Comparison of ENCODE assay signal across 17 cellular contexts in the genomic region with DNA sequence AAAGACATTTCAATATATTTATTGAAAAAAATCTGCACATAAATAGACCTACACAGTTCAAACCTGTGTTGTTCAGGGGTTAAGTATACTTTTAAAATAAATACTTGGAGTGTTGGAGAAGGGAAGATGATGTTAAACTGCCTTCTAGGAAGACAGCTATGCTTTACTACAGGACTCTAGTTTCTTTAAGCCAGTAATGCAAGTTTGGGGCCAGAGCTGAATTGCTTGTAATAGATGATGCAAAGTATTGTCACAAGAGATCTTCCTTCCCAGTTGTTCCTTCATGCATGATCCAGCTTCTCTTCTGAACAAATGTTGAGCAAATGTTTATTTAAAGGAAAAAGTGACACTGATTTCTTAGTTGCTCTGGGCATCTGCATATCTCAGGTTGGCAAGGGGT.
"Had no signal": no experiment of that assay in that cellular context is flagged by ENCODE, and none has a peak within 500 bp of the region (broad histone marks: within the 10 kb centered on the region; RNA-seq: fewer than 3 reads in every experiment).

No MANE protein-coding gene starts in this region.

- ATAC-seq: stimulated activated effector memory CD8-positive, alpha-beta T cell treated with anti-CD3 and anti-CD28 coated beads, Interleukin-12 subunit alpha, Interleukin-12 subunit beta, amount 100 ng/mL, for 72 hours; stimulated activated memory B cell treated with anti-CD40 and anti-IgM and Interleukin-4, amounts not matched to agents 10 μg/mL and 1 μg/mL and 100 μg/mL, for 72 hours; stimulated activated naive B cell treated with anti-CD40 and anti-IgM and Interleukin-4, amounts not matched to agents 10 μg/mL and 1 μg/mL and 100 μg/mL, for 72 hours; stimulated activated naive CD8-positive, alpha-beta T cell treated with anti-CD3 and anti-CD28 coated beads, Interleukin-15, amount 100 ng/mL, for 72 hours; stimulated activated naive CD8-positive, alpha-beta T cell treated with anti-CD3 and anti-CD28 coated beads, Interleukin-15, Interleukin-2, amounts not matched to agents 100 U/mL and 50 U/mL, for 24 hours; upper lobe of right lung had no signal

- H3K27ac ChIP-seq: stomach, suprapubic skin, testis, thoracic aorta, thyroid gland, tibial artery, tibial nerve, upper lobe of left lung, upper lobe of right lung, uterus, vagina had no signal

- H3K36me3 ChIP-seq: stomach, suprapubic skin, thoracic aorta, thyroid gland, tibial artery, tibial nerve, transverse colon, upper lobe of left lung, upper lobe of right lung, uterus, vagina had no signal

- H3K4me1 ChIP-seq: stomach, suprapubic skin, testis, thyroid gland, tibial artery, tibial nerve, upper lobe of left lung, upper lobe of right lung, uterus, vagina had no signal

- H3K4me3 ChIP-seq: stomach, suprapubic skin, testis, thoracic aorta, thyroid gland, tibial artery, tibial nerve, transverse colon, upper lobe of left lung, upper lobe of right lung, uterus, vagina had no signal

- H3K9me3 ChIP-seq: suprapubic skin, testis, thoracic aorta, thyroid gland, transverse colon, upper lobe of left lung, upper lobe of right lung, vagina had no signal
